In genomic region chr11:68635172-68635571, GRCh38 we compare ENCODE assay signal across 5 cellular contexts. TPM values are rescaled to one million over a fixed set of nuclear protein-coding genes. Genes with fewer than 3 reads are reported as not detected.
"Had no signal": no experiment of that assay in that cellular context is flagged by ENCODE, and none has a peak within 500 bp of the region (broad histone marks: within the 10 kb centered on the region; RNA-seq: fewer than 3 reads in every experiment).

No MANE protein-coding gene starts in this region.

RNA-seq across cellular contexts. Expression of gene GAL, which starts 49.2 kb away (rescaled TPM):
- total RNA-seq: M059J, OCI-LY7, Right ventricle myocardium inferior, RPMI7951, SJCRH30 had no signal
